8 cellular contexts compared by ENCODE assay signal in genomic region chr10:91163269-91163708, GRCh38. TPM values are rescaled to one million over a fixed set of nuclear protein-coding genes. Genes with fewer than 3 reads are reported as not detected.
DNase-seq lines count a peak whose midpoint lies in the region; ATAC-seq and TF ChIP-seq lines count a peak whose summit lies in the region.

No MANE protein-coding gene starts in this region.

- no TSS peak for BruUV-seq in Panc1 (replicated peaks; lab: Mats Ljungman, UMichigan)

- no peak overlapping the region for H2BK15ac ChIP-seq in neuronal stem cell (ENCODE audit: low read length)

- DNase-seq in Ammon's horn (ENCODE audit: low spot score) (peak; percentile 62), Panc1 (ENCODE audit: low read depth, low spot score) (no peak), activated gamma-delta T cell treated with Interleukin-2 at 50 U/mL for 16 hours (peak; percentile 78), foreskin keratinocyte (peak in 1 of 2 donors; percentile 27), neuronal stem cell (ENCODE audit: low spot score) (peak; percentile 44), substantia nigra (lab: John Stamatoyannopoulos, UW) (peak in 42 of 49 donors; percentile 28 to 81 (median 64))

- H2AK5ac ChIP-seq in neuronal stem cell (ENCODE audit: low read depth, low read length), result no peak overlapping the region

- H3K4ac ChIP-seq in neuronal stem cell (ENCODE audit: low read length), result no peak overlapping the region

- H4K91ac ChIP-seq in neuronal stem cell (ENCODE audit: low read depth, low read length, poor library complexity), result no peak overlapping the region

- H2BK120ac ChIP-seq in neuronal stem cell (ENCODE audit: low read depth, low read length), result no peak overlapping the region

- peak overlapping the region; percentile 96 for H3K4me2 ChIP-seq in neuronal stem cell (ENCODE audit: insufficient read depth, low read length, poor library complexity, severe bottlenecking)

- TF ChIP-seq CTCF in Panc1 (IDR thresholded peaks at IDR 0.05) (no peak), foreskin keratinocyte (conservative IDR thresholded peaks at IDR 0.05) (no peak)

- H3K4me1 ChIP-seq in Panc1 (ENCODE audit: control insufficient read depth, insufficient read depth, low read length) (0 out of 2 replicates have a peak, but pooled peaks cover 4% of the 10 kb centered on the region), foreskin keratinocyte (no peaks in the 10 kb centered on the region), neuronal stem cell (ENCODE audit: control insufficient read depth in 2 of 2, insufficient read depth in 1 of 2, low read depth in 1 of 2, low read length in 2 of 2) (peaks cover 5 to 7% of the 10 kb centered on the region in 2 donors)

- ATAC-seq in GM18909 (IDR thresholded peaks at IDR 0.05; ENCODE audit: poor library complexity, unreplicated experiment) (peak; percentile 63), HG03139 (IDR thresholded peaks at IDR 0.05; ENCODE audit: unreplicated experiment) (peak; percentile 46), Panc1 (peak; percentile 72), foreskin keratinocyte (peak; percentile 20)

- POLR2A ChIA-PET in Panc1 (lab: Charles Lee), result no interaction called here

- H3K27ac ChIP-seq in Panc1 (ENCODE audit: low read length) (no peak overlapping the region), foreskin keratinocyte (peak overlapping the region; percentile 74), neuronal stem cell (replicated peaks; ENCODE audit: low read length) (no peak overlapping the region), substantia nigra (ENCODE audit: low read depth, low read length, poor library complexity, severe bottlenecking) (peak overlapping the region; percentile 93)

- H3K9me3 ChIP-seq in Panc1 (ENCODE audit: control insufficient read depth, insufficient read depth, low read depth, low read length) (no peaks in the 10 kb centered on the region), neuronal stem cell (replicated peaks in 1 of 2; ENCODE audit: control insufficient read depth in 2 of 2, insufficient read depth in 1 of 2, low read depth in 1 of 2, low read length in 2 of 2) (peaks cover 0 to 1% of the 10 kb centered on the region in 2 donors)

- peak overlapping the region; percentile 64 for H3K14ac ChIP-seq in neuronal stem cell (ENCODE audit: low read length)

- peak overlapping the region; percentile 78 for H3K18ac ChIP-seq in neuronal stem cell (ENCODE audit: low read length)

- no peaks in the 10 kb centered on the region for H3K79me1 ChIP-seq in neuronal stem cell (ENCODE audit: low read depth, low read length)

- intact Hi-C loops in Panc1 (cut with micrococcal nuclease; ENCODE audit: unreplicated experiment), result no loop called here

- peak overlapping the region; percentile 94 for H2AFZ ChIP-seq in neuronal stem cell (ENCODE audit: low read length)

- WGBS in neuronal stem cell (ENCODE audit: extremely low coverage in 2 of 2, insufficient read length in 2 of 2, insufficient replicate concordance in 1 of 2), 2 donors, result no CpG with 5 or more reads among the region's 56 CpGs

- no peak overlapping the region for H2BK12ac ChIP-seq in neuronal stem cell (ENCODE audit: low read length)

- H3K36me3 ChIP-seq in Panc1 (ENCODE audit: control insufficient read depth, insufficient read depth, low read length), result peaks cover 4% of the 10 kb centered on the region; the same call in 1 of the 2 replicates
- H3K36me3 ChIP-seq in neuronal stem cell (replicated peaks in 1 of 2; ENCODE audit: control insufficient read depth in 2 of 2, insufficient read depth in 2 of 2, low read length in 2 of 2), result no peaks in the 10 kb centered on the region

- in situ Hi-C loops in Panc1 (cut with HindIII; ENCODE audit: low pct_unique_long_range_greater_than_20kb, low sequenced_read_pairs), result no loop called here

- H3K27me3 ChIP-seq in Panc1 (ENCODE audit: control insufficient read depth, insufficient read depth, low read length) (peaks cover 66% of the 10 kb centered on the region), foreskin keratinocyte (peaks cover 62% of the 10 kb centered on the region), neuronal stem cell (ENCODE audit: control insufficient read depth in 3 of 3, insufficient read depth in 3 of 3, low read depth in 1 of 3, low read length in 3 of 3) (peaks cover 0 to 33% (median 2%) of the 10 kb centered on the region in 3 experiments)

- H3K4me3 ChIP-seq in Panc1 (ENCODE audit: low read depth in 2 of 2, low read length in 2 of 2) (peak overlapping the region; percentile 53 to 60), neuronal stem cell (ENCODE audit: low read length in 2 of 2) (peak overlapping the region; percentile 75 to 93)

- H2BK5ac ChIP-seq in neuronal stem cell (ENCODE audit: low read length), result no peak overlapping the region

- H4K8ac ChIP-seq in neuronal stem cell (ENCODE audit: low read depth, low read length), result no peak overlapping the region

- H3K9ac ChIP-seq in neuronal stem cell (ENCODE audit: low read depth, low read length, poor library complexity), result peak overlapping the region; percentile 65

- H3K23ac ChIP-seq in neuronal stem cell (ENCODE audit: low read depth, low read length, poor library complexity), result peak overlapping the region; percentile 22

- CTCF ChIA-PET in Panc1 (lab: Charles Lee), result no interaction called here

RNA-seq across cellular contexts. Expression of gene PCGF5, which starts 57.2 kb away (rescaled TPM):
- 23.3 TPM for total RNA-seq in Panc1 (2021; ENCODE audit: unreplicated experiment)
- polyA plus RNA-seq in Panc1 (2012; ENCODE audit: insufficient read length), result 14.6 TPM
- 8.7 and 13.3 TPM in 2 replicates for total RNA-seq in foreskin keratinocyte
- 7.9 and 11.1 TPM in 2 replicates for polyA plus RNA-seq in foreskin keratinocyte
- polyA plus RNA-seq in neuronal stem cell (2013, experiment 1 of 2), result 9.6 TPM
- 9.4 TPM for polyA plus RNA-seq in neuronal stem cell (2013, experiment 2 of 2)

Comparison
In these comparisons a context has a peak if more than half of its experiments do, and no peak if none do; other contexts are left out.
1. ATAC-seq: peak in every context shown above with its lines; median percentile 72 in Panc1; 63 in GM18909; 46 in HG03139; 20 in foreskin keratinocyte.
2. H3K27ac ChIP-seq: peak in foreskin keratinocyte (single experiment) and substantia nigra (single experiment); none in Panc1 (single experiment) and neuronal stem cell (single experiment).